In the genomic region with DNA sequence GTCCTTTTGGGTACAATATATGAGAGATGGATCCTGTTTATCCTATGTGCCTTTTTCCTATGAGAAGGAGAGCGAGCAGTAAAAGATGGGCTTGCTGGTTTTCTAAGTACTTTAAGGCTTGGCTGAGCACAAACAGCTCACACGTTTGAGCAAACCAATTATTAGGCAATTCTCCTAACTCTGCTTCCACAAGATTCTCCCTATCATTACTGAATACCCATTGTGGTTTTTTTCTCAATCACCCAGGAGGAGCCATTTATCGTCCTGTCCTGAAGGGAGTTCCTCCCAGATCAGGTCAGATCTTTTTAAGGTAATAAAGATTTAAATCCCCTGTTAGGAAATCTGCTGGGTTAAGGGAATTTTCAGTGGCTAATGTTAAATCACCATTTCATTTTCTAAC, we compare ENCODE assay signal across 23 cellular contexts. TPM values are rescaled to one million over a fixed set of nuclear protein-coding genes. Genes with fewer than 3 reads are reported as not detected.
DNase-seq lines count a peak whose midpoint lies in the region; ATAC-seq, FAIRE-seq and TF ChIP-seq lines count a peak whose summit lies in the region.
"Had no signal": no experiment of that assay in that cellular context is flagged by ENCODE, and none has a peak within 500 bp of the region (broad histone marks: within the 10 kb centered on the region; RNA-seq: fewer than 3 reads in every experiment).

No MANE protein-coding gene starts in this region.

- TF ChIP-seq POLR2A in right lobe of liver (IDR thresholded peaks at IDR 0.05) (no peak), HepG2 (IDR thresholded peaks at IDR 0.05; ENCODE audit: insufficient read depth in 1 of 2, low read depth in 2 of 2, low read length in 2 of 2) (no peak)

- no peak overlapping the region for H2AFZ ChIP-seq in HepG2 (ENCODE audit: low read length)

- H3K27me3 ChIP-seq in right lobe of liver (no peaks in the 10 kb centered on the region), HepG2 (ENCODE audit: control insufficient read depth in 1 of 2, insufficient read depth in 2 of 2, low read length in 2 of 2) (no peaks in the 10 kb centered on the region), bronchial epithelial cell (ENCODE audit: control insufficient read depth, insufficient read depth, low read length) (no peaks in the 10 kb centered on the region)
- H3K27me3 ChIP-seq: BLaER1 had no signal

- 26% methylated on average over 3 of the region's 3 CpGs for WGBS in right lobe of liver (ENCODE audit: insufficient coverage, low coverage, low lambda C conversion rate, missing lambda C conversion rate)
- WGBS in HepG2 (ENCODE audit: low lambda C conversion rate) = 67% methylated on average over 3 of the region's 3 CpGs

- in situ Hi-C loops in HepG2 (cut with HindIII; ENCODE audit: extremely low pct_ligation_motif_present, low pct_unique_long_range_greater_than_20kb) = no loop called here

- no peak overlapping the region for H3K4me2 ChIP-seq in HepG2 (ENCODE audit: low read depth, low read length)
- H3K4me2 ChIP-seq: A549, BLaER1 had no signal

- no peak for TF ChIP-seq RAD21 in HepG2 (CRISPR knock-in tag; IDR thresholded peaks at IDR 0.05)

- H4K20me1 ChIP-seq in HepG2 (ENCODE audit: insufficient read depth, low read length) = no peaks in the 10 kb centered on the region
- H4K20me1 ChIP-seq: BLaER1 had no signal

- BruUV-seq in HepG2 (replicated peaks; lab: Mats Ljungman, UMichigan) = no TSS peak

- H3K4me1 ChIP-seq in right lobe of liver (peaks cover 0 to 44% (median 17%) of the 10 kb centered on the region in 4 donors), HepG2 (ENCODE audit: insufficient read depth, low read length) (peaks cover 25% of the 10 kb centered on the region)
- H3K4me1 ChIP-seq: A549, BLaER1 had no signal

- TF ChIP-seq CTCF in right lobe of liver (IDR thresholded peaks at IDR 0.05) = no peak
- TF ChIP-seq CTCF in HepG2 (CRISPR knock-in tag; IDR thresholded peaks at IDR 0.05) = no peak
- TF ChIP-seq CTCF in bronchial epithelial cell (IDR thresholded peaks at IDR 0.05; ENCODE audit: insufficient read depth, low read length, severe bottlenecking) = no peak

- POLR2A ChIA-PET in HepG2 (lab: Yijun Ruan, JAX) = no interaction called here

- H3K27ac ChIP-seq in right lobe of liver = peak overlapping the region in 2 of 3 donors; percentile 42 to 48
- H3K27ac ChIP-seq in HepG2 (ENCODE audit: extremely low read length, insufficient read depth, low read length) = no peak overlapping the region
- H3K27ac ChIP-seq: A549, BLaER1 had no signal

- no peaks in the 10 kb centered on the region for H3K36me3 ChIP-seq in right lobe of liver
- H3K36me3 ChIP-seq in HepG2 (replicated peaks in 1 of 2; ENCODE audit: control insufficient read depth in 1 of 2, insufficient read depth in 2 of 2, low read length in 2 of 2) = peaks cover 2 to 5% of the 10 kb centered on the region in 2 experiments; a peak in 3 of 5 replicates
- no peaks in the 10 kb centered on the region for H3K36me3 ChIP-seq in bronchial epithelial cell (ENCODE audit: control insufficient read depth, insufficient read depth, low read length)

- H3K9ac ChIP-seq in HepG2 (ENCODE audit: insufficient read depth, low read depth, low read length) = no peak overlapping the region
- H3K9ac ChIP-seq: BLaER1 had no signal

- TF ChIP-seq EP300 in HepG2 (IDR thresholded peaks at IDR 0.05; ENCODE audit: low read depth in 2 of 2, low read length in 2 of 2) (no peak), HepG2 (CRISPR knock-in tag; IDR thresholded peaks at IDR 0.05; ENCODE audit: borderline replicate concordance) (no peak)

- H3K4me3 ChIP-seq in right lobe of liver (no peak overlapping the region), HepG2 (replicated peaks in 1 of 3; ENCODE audit: insufficient read depth in 1 of 3, low read depth in 2 of 3, low read length in 3 of 3) (no peak overlapping the region), bronchial epithelial cell (ENCODE audit: low read depth, low read length) (no peak overlapping the region)
- H3K4me3 ChIP-seq: A549, BLaER1 had no signal

- FAIRE-seq in HepG2 (lab: Jason Lieb, UNC) = no peak
- no peak for FAIRE-seq in bronchial epithelial cell (lab: Jason Lieb, UNC)
- FAIRE-seq in GM19239 (lab: Jason Lieb, UNC) = no peak
- FAIRE-seq: A549, GM12891, H1 had no signal

- H3K79me2 ChIP-seq in HepG2 (ENCODE audit: insufficient read depth, low read length) = no peaks in the 10 kb centered on the region

- ATAC-seq in right lobe of liver (peak in 2 of 4 donors; percentile 2 to 15), HepG2 (no peak), GM18858 (IDR thresholded peaks at IDR 0.05; ENCODE audit: unreplicated experiment) (no peak)
- ATAC-seq: A549, SK-N-SH treated with all-trans-retinoic acid at 6 μM for 48 hours had no signal

- CTCF ChIA-PET in HepG2 (lab: Yijun Ruan, JAX; ENCODE audit: low intra/inter-chr PET ratio, low total read pairs) = no interaction called here

- H3K9me3 ChIP-seq in right lobe of liver (no peaks in the 10 kb centered on the region), HepG2 (ENCODE audit: low read length) (peaks cover 6% of the 10 kb centered on the region; the same call in 1 of the 2 replicates)
- H3K9me3 ChIP-seq: A549 had no signal

- intact Hi-C loops in right lobe of liver (cut with DNase I) = no loop called here
- intact Hi-C loops in HepG2 (cut with micrococcal nuclease; ENCODE audit: unreplicated experiment) = no loop called here

- DNase-seq in right lobe of liver = no peak
- no peak for DNase-seq in HepG2 (ENCODE audit: low spot score)
- peak; percentile 18 for DNase-seq in NOMO-1 treated with DMSO at 0.1 percent for 48 hours (lab: John Stamatoyannopoulos, UW; ENCODE audit: unreplicated experiment)
- DNase-seq in bronchial epithelial cell (ENCODE audit: low read depth) = peak; percentile 3
- peak; percentile 92 for DNase-seq in renal cortical epithelial cell (ENCODE audit: low read depth)
- DNase-seq in HUDEP-2 (lab: John Stamatoyannopoulos, UW; ENCODE audit: unreplicated experiment in 76 of 76) = no peak
- DNase-seq in GM19239 (ENCODE audit: insufficient read length, low spot score) = no peak
- DNase-seq: CD4-positive, alpha-beta T cell; COR-L47; DMS79 treated with DMSO at 0.1 percent for 48 hours; KBM-7; MV-4-11; NCI-H1105 treated with DMSO at 0.1 percent for 48 hours; NCI-H2029 treated with DMSO at 0.1 percent for 48 hours; NCI-H446; NCI-H526; SIG-M5 had no signal

TF ChIP-seq in HepG2, 621 proteins besides CTCF, POLR2A, EP300 and RAD21 (continues in another document):
- TF ChIP-seq YEATS4 (CRISPR knock-in tag; IDR thresholded peaks at IDR 0.05; ENCODE audit: borderline replicate concordance) = no peak

RNA-seq across cellular contexts. Expression of a gene that starts 19.4 kb away (rescaled TPM):
- total RNA-seq in right lobe of liver (1 to 10 TPM; 1.5 to 7.7 (median 3.1) TPM), HepG2 (2016; rRNA removed; fragmentation: Illumina TruSeq; extraction: Trizol) (1.8 and 3.3 TPM in 2 replicates), bronchial epithelial cell (0.26 TPM in 2 replicates), renal cortical epithelial cell (3.1 TPM in 1 of 2 replicates, not detected in the other)
- 0.61 and 0.79 TPM in 2 replicates for total RNA-seq in HepG2 (2016; cell fraction: cytosol; rRNA removed; fragmentation: Illumina TruSeq; extraction: Trizol; ENCODE audit: low read depth)
- 1.5 and 3.2 TPM in 2 replicates for total RNA-seq in HepG2 (2016; cell fraction: insoluble cytoplasmic fraction; rRNA removed; fragmentation: Illumina TruSeq; extraction: Trizol)
- total RNA-seq in HepG2 (2016; cell fraction: membrane; rRNA removed; fragmentation: Illumina TruSeq; extraction: Trizol) = 1.5 and 1.9 TPM in 2 replicates
- total RNA-seq in HepG2 (2016; cell fraction: nucleus; rRNA removed; fragmentation: Illumina TruSeq; extraction: Trizol) = 8.0 and 8.4 TPM in 2 replicates
- polyA plus RNA-seq in HepG2 (2011; rRNA removed) = 9.1 and 10.8 TPM in 2 replicates
- polyA plus RNA-seq in HepG2 (2011; cell fraction: cytosol; rRNA removed) = 1.9 and 3.1 TPM in 2 replicates
- 21.6 and 21.8 TPM in 2 replicates for polyA plus RNA-seq in HepG2 (2011; cell fraction: nucleus; rRNA removed)
- 4.9 and 5.2 TPM in 2 replicates for polyA plus RNA-seq in HepG2 (2012)
- polyA plus RNA-seq in HepG2 (2016; cell fraction: cytosol; fragmentation: Illumina TruSeq; extraction: Trizol; ENCODE audit: low read depth) = 0.72 and 0.79 TPM in 2 replicates
- polyA plus RNA-seq in HepG2 (2016; cell fraction: insoluble cytoplasmic fraction; fragmentation: Illumina TruSeq; extraction: Trizol; ENCODE audit: low read depth) = 2.0 and 3.0 TPM in 2 replicates
- polyA plus RNA-seq in HepG2 (2016; cell fraction: membrane; fragmentation: Illumina TruSeq; extraction: Trizol; ENCODE audit: low read depth) = 1.2 and 1.8 TPM in 2 replicates
- polyA plus RNA-seq in HepG2 (2016; cell fraction: nucleus; fragmentation: Illumina TruSeq; extraction: Trizol; ENCODE audit: insufficient read depth, low read depth) = 23.2 and 24.2 TPM in 2 replicates
- 2.5 and 3.3 TPM in 2 replicates for polyA minus RNA-seq in HepG2 (2011; rRNA and poly(A)+ RNA removed; ENCODE audit: low replicate concordance)
- polyA minus RNA-seq in HepG2 (2011; cell fraction: cytosol; rRNA and poly(A)+ RNA removed) = 0.59 TPM in 1 of 2 replicates, not detected in the other
- polyA minus RNA-seq in HepG2 (2011; cell fraction: nucleus; rRNA and poly(A)+ RNA removed) = 29.5 and 30.0 TPM in 2 replicates

RNA-seq across cellular contexts. Expression of a gene that starts 54.6 kb away (rescaled TPM):
- total RNA-seq in right lobe of liver (10 to 100 TPM; 28.7 to 62.4 (median 41.9) TPM), HepG2 (2016; rRNA removed; fragmentation: Illumina TruSeq; extraction: Trizol) (19.7 and 27.7 TPM in 2 replicates), bronchial epithelial cell (6.3 and 6.5 TPM in 2 replicates), renal cortical epithelial cell (15.1 and 33.6 TPM in 2 replicates)
- total RNA-seq in HepG2 (2016; cell fraction: cytosol; rRNA removed; fragmentation: Illumina TruSeq; extraction: Trizol; ENCODE audit: low read depth) = 1.8 and 2.6 TPM in 2 replicates
- 20.6 and 25.9 TPM in 2 replicates for total RNA-seq in HepG2 (2016; cell fraction: insoluble cytoplasmic fraction; rRNA removed; fragmentation: Illumina TruSeq; extraction: Trizol)
- 4.3 and 5.1 TPM in 2 replicates for total RNA-seq in HepG2 (2016; cell fraction: membrane; rRNA removed; fragmentation: Illumina TruSeq; extraction: Trizol)
- total RNA-seq in HepG2 (2016; cell fraction: nucleus; rRNA removed; fragmentation: Illumina TruSeq; extraction: Trizol) = 11.1 and 14.0 TPM in 2 replicates
- polyA plus RNA-seq in HepG2 (2011; rRNA removed) = 8.9 and 12.8 TPM in 2 replicates
- polyA plus RNA-seq in HepG2 (2011; cell fraction: cytosol; rRNA removed) = 10.2 and 15.5 TPM in 2 replicates
- 8.4 and 8.6 TPM in 2 replicates for polyA plus RNA-seq in HepG2 (2011; cell fraction: nucleus; rRNA removed)
- polyA plus RNA-seq in HepG2 (2012) = 18.2 and 29.1 TPM in 2 replicates
- polyA plus RNA-seq in HepG2 (2016; cell fraction: cytosol; fragmentation: Illumina TruSeq; extraction: Trizol; ENCODE audit: low read depth) = 1.9 and 2.0 TPM in 2 replicates
- polyA plus RNA-seq in HepG2 (2016; cell fraction: insoluble cytoplasmic fraction; fragmentation: Illumina TruSeq; extraction: Trizol; ENCODE audit: low read depth) = 26.5 and 27.8 TPM in 2 replicates
- polyA plus RNA-seq in HepG2 (2016; cell fraction: membrane; fragmentation: Illumina TruSeq; extraction: Trizol; ENCODE audit: low read depth) = 3.6 and 3.9 TPM in 2 replicates
- 12.7 and 13.2 TPM in 2 replicates for polyA plus RNA-seq in HepG2 (2016; cell fraction: nucleus; fragmentation: Illumina TruSeq; extraction: Trizol; ENCODE audit: insufficient read depth, low read depth)
- polyA minus RNA-seq in HepG2 (2011; rRNA and poly(A)+ RNA removed; ENCODE audit: low replicate concordance) = 5.4 and 8.6 TPM in 2 replicates
- polyA minus RNA-seq in HepG2 (2011; cell fraction: cytosol; rRNA and poly(A)+ RNA removed) = 10.2 and 11.8 TPM in 2 replicates
- polyA minus RNA-seq in HepG2 (2011; cell fraction: nucleus; rRNA and poly(A)+ RNA removed) = 12.7 and 13.4 TPM in 2 replicates

Comparison
In these comparisons a context has a peak if more than half of its experiments do, and no peak if none do; other contexts are left out.
1. DNase-seq: peak in NOMO-1 treated with DMSO at 0.1 percent for 48 hours (single experiment), bronchial epithelial cell (single experiment) and renal cortical epithelial cell (single experiment); none in right lobe of liver (0 of 3), HepG2 (single experiment), HUDEP-2 (0 of 76) and GM19239 (single experiment).